Comparison of ENCODE assay signal across 8 cellular contexts in genomic region chr4:5460106-5460801, GRCh38.
DNase-seq lines count a peak whose midpoint lies in the region; ATAC-seq and TF ChIP-seq lines count a peak whose summit lies in the region.

No MANE protein-coding gene starts in this region.

- H3K9me3 ChIP-seq in GM23248 (ENCODE audit: low read depth): no peaks in the 10 kb centered on the region

- no peak overlapping the region for H3K4me3 ChIP-seq in AG10803 (ENCODE audit: low read length)
- H3K4me3 ChIP-seq in GM23248: no peak overlapping the region

- H3K9ac ChIP-seq in GM23248: no peak overlapping the region

- no peaks in the 10 kb centered on the region for H3K9me2 ChIP-seq in GM23248 (ENCODE audit: insufficient read depth)

- in situ Hi-C loops in GM23248 (cut with MboI): no loop called here

- peak; percentile 70 for TF ChIP-seq CTCF in AG10803 (conservative IDR thresholded peaks at IDR 0.05; ENCODE audit: low read length)

- H3K4me1 ChIP-seq in GM23248 (ENCODE audit: insufficient read depth): no peaks in the 10 kb centered on the region

- no peaks in the 10 kb centered on the region for H4K20me1 ChIP-seq in GM23248 (ENCODE audit: insufficient read depth)

- H3K4me2 ChIP-seq in GM23248 (ENCODE audit: unreplicated experiment): no peak overlapping the region

- no peaks in the 10 kb centered on the region for H3K27me3 ChIP-seq in GM23248 (replicated peaks; ENCODE audit: insufficient read depth)

- no peaks in the 10 kb centered on the region for H3K79me2 ChIP-seq in GM23248 (ENCODE audit: insufficient read depth)

- H2AFZ ChIP-seq in GM23248: no peak overlapping the region

- DNase-seq in AG10803 (ENCODE audit: low read depth): peak; percentile 21
- peak; percentile 47 for DNase-seq in GM23248
- peak; percentile 26 for DNase-seq in UCSD-AML1 (lab: John Stamatoyannopoulos, UW; ENCODE audit: unreplicated experiment)
- peak; percentile 39 for DNase-seq in hepatic stellate cell (ENCODE audit: low spot score)
- DNase-seq in SHP77 treated with DMSO at 0.1 percent for 48 hours (lab: John Stamatoyannopoulos, UW): no peak

- 68 to 73% methylated on average over 14 of the region's 14 CpGs for WGBS in GM23248 (ENCODE audit: low coverage in 1 of 2, low lambda C conversion rate in 2 of 2, missing lambda C conversion rate in 2 of 2), 2 experiments

- no peak overlapping the region for H3K27ac ChIP-seq in GM23248

- no peaks in the 10 kb centered on the region for H3K36me3 ChIP-seq in GM23248 (ENCODE audit: low read depth)

- H3F3A ChIP-seq in GM23248 (ENCODE audit: insufficient read depth): no peaks in the 10 kb centered on the region

- ATAC-seq in HG03196 (IDR thresholded peaks at IDR 0.05; ENCODE audit: unreplicated experiment): no peak
- ATAC-seq in HG03175 (IDR thresholded peaks at IDR 0.05; ENCODE audit: unreplicated experiment): no peak
- no peak for ATAC-seq in HG03097 (IDR thresholded peaks at IDR 0.05; ENCODE audit: low FRiP score, unreplicated experiment)
